In the genomic region with DNA sequence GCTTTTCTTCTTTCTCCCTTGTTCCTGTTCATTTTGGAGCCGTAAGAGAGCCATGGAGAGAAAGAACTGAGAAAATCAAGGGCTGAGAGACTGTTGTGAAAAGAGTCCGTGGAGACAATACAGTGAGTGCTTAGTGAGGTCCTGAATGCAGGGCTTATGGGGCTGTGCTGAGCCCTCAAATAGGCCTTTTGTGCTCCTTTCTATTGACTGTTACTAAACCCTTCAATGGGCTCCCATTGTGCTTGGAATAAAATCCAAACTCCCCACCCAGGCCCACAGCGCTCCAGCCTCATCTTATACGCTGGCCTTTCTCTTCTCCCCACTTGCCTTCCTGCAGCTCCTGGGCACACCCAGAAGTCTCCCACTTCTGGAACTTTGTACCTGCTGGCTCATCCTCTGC, we compare ENCODE assay signal across 12 cellular contexts.
"Had no signal": no experiment of that assay in that cellular context is flagged by ENCODE, and none has a peak within 500 bp of the region (broad histone marks: within the 10 kb centered on the region; RNA-seq: fewer than 3 reads in every experiment).

No MANE protein-coding gene starts in this region.

- H3K27me3 ChIP-seq: gastrocnemius medialis, sigmoid colon, suprapubic skin, upper lobe of left lung had no signal

- H3K9me3 ChIP-seq: gastrocnemius medialis, prostate gland, sigmoid colon, suprapubic skin, upper lobe of left lung had no signal

- H3K36me3 ChIP-seq: gastrocnemius medialis, prostate gland, sigmoid colon, suprapubic skin, upper lobe of left lung had no signal

- H3K4me3 ChIP-seq: gastrocnemius medialis, prostate gland, sigmoid colon, suprapubic skin, upper lobe of left lung had no signal

- DNase-seq: activated CD4-positive, alpha-beta T cell treated with anti-CD3 and anti-CD28 coated beads, Interleukin-2, amount 10 ng/mL, durations not matched to agents 24 days and 14 days; activated naive CD4-positive, alpha-beta T cell treated with anti-CD3 and anti-CD28 coated beads for 36 hours; effector CD4-positive, alpha-beta T cell; gastrocnemius medialis; kidney glomerular epithelial cell; sigmoid colon; stimulated activated CD4-positive, alpha-beta T cell treated with anti-CD3 and anti-CD28 coated beads, Interleukin-2, amount 100 ng/mL, for 24 hours; stimulated activated naive CD4-positive, alpha-beta T cell; T-cell; upper lobe of left lung had no signal

- H3K27ac ChIP-seq: gastrocnemius medialis, prostate gland, sigmoid colon, suprapubic skin, upper lobe of left lung had no signal

- H3K4me1 ChIP-seq: gastrocnemius medialis, prostate gland, sigmoid colon, suprapubic skin, upper lobe of left lung had no signal
